1 cellular context compared by ENCODE assay signal in the genomic region with DNA sequence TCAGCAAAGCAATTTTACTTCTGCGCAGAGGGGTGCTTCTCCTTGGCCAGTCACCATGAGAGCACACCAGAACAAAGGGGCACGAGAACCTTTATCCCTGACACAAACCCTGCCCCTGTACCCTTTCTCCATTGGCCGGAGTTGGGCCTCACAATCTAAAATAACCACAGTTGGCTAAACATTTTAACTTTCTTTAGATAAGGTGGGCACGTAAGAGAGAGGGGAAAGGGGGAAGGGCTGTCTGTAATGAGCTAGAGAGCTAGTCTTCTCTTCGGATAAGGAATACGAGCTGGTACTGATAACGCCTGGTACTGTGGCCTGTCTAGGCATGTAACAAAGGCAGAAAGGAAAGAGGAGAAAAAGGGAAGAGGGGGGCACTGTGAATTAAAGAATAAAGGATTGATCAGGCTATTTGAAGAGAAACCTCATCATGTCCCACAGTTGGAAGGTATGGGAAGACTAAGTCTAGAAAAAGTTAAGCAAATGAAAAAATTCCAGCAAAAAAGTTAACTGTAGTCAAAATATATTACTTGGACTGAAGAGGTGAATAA.
TF ChIP-seq lines count a peak whose summit lies in the region.

No MANE protein-coding gene starts in this region.

TF ChIP-seq in WTC11, 78 proteins besides CTCF, POLR2A, EP300 and RAD21 (continued from another document):
- TF ChIP-seq, protein P1, sequence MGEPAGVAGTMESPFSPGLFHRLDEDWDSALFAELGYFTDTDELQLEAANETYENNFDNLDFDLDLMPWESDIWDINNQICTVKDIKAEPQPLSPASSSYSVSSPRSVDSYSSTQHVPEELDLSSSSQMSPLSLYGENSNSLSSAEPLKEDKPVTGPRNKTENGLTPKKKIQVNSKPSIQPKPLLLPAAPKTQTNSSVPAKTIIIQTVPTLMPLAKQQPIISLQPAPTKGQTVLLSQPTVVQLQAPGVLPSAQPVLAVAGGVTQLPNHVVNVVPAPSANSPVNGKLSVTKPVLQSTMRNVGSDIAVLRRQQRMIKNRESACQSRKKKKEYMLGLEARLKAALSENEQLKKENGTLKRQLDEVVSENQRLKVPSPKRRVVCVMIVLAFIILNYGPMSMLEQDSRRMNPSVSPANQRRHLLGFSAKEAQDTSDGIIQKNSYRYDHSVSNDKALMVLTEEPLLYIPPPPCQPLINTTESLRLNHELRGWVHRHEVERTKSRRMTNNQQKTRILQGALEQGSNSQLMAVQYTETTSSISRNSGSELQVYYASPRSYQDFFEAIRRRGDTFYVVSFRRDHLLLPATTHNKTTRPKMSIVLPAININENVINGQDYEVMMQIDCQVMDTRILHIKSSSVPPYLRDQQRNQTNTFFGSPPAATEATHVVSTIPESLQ (CRISPR knock-in tag; IDR thresholded peaks at IDR 0.05), result no peak
- TF ChIP-seq SP1 (CRISPR knock-in tag; conservative IDR thresholded peaks at IDR 0.05) (no peak), GABPB1 (CRISPR knock-in tag; IDR thresholded peaks at IDR 0.05) (no peak), MXD4 (CRISPR knock-in tag; IDR thresholded peaks at IDR 0.05; ENCODE audit: borderline replicate concordance) (no peak), FOXJ3 (CRISPR knock-in tag; IDR thresholded peaks at IDR 0.05; ENCODE audit: borderline replicate concordance) (no peak), ZNF416 (CRISPR knock-in tag; IDR thresholded peaks at IDR 0.05) (no peak)
- TF ChIP-seq, protein P2, sequence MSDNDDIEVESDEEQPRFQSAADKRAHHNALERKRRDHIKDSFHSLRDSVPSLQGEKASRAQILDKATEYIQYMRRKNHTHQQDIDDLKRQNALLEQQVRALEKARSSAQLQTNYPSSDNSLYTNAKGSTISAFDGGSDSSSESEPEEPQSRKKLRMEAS (CRISPR knock-in tag; IDR thresholded peaks at IDR 0.05), result no peak
TF ChIP-seq in WTC11: peak in this region for 0.
